ENCODE assay signal across 22 cellular contexts in the genomic region with DNA sequence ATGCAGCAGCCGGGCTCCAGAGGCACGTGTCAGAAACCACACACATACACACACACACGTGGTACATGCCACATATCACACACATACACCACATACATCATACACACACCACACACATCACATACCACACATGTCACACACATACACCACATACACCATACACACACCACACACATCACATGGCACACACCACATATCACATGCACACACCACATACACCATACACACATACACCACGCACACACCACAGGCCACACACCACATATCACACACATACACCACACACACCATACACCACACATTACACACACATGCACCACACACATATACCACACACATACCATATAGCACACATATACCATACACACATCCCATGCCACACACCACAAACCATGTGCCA.
"Had no signal": no experiment of that assay in that cellular context is flagged by ENCODE, and none has a peak within 500 bp of the region (broad histone marks: within the 10 kb centered on the region; RNA-seq: fewer than 3 reads in every experiment).

No MANE protein-coding gene starts in this region.

- H3K36me3 ChIP-seq: lower lobe of right lung, right atrium auricular region, tibial nerve had no signal

- H3K4me3 Mint-ChIP-seq: activated CD4-positive, alpha-beta memory T cell treated with anti-CD3 and anti-CD28 coated beads, Interleukin-2, amount 10 ng/mL, durations not matched to agents 7 days and 5 days; activated T-helper 17 cell treated with anti-CD3 and anti-CD28 coated beads, Interleukin-2, amount 50 U/mL, for 72 hours; nephron progenitor cell; T-cell had no signal

- H3K9me3 ChIP-seq: lower lobe of right lung, right atrium auricular region, tibial nerve had no signal

- H3K27me3 ChIP-seq: right atrium auricular region had no signal

- H3K9me3 Mint-ChIP-seq: activated CD4-positive, alpha-beta memory T cell treated with anti-CD3 and anti-CD28 coated beads, Interleukin-2, amount 10 ng/mL, durations not matched to agents 7 days and 5 days; activated T-helper 17 cell treated with anti-CD3 and anti-CD28 coated beads, Interleukin-2, amount 50 U/mL, for 72 hours; nephron progenitor cell; T-cell had no signal

- H3K27ac ChIP-seq: coronary artery, lower lobe of right lung, right atrium auricular region, tibial nerve had no signal

- H3K4me3 ChIP-seq: coronary artery, lower lobe of right lung, right atrium auricular region, tibial nerve had no signal

- H3K27ac Mint-ChIP-seq: activated CD4-positive, alpha-beta memory T cell treated with anti-CD3 and anti-CD28 coated beads, Interleukin-2, amount 10 ng/mL, durations not matched to agents 7 days and 5 days; activated T-helper 17 cell treated with anti-CD3 and anti-CD28 coated beads, Interleukin-2, amount 50 U/mL, for 72 hours; nephron progenitor cell; progenitor cell of endocrine pancreas; T-cell had no signal

- ATAC-seq: activated T-helper 17 cell treated with anti-CD3 and anti-CD28 coated beads, Interleukin-2, amount 50 U/mL, for 72 hours; left colon; stimulated activated naive CD8-positive, alpha-beta T cell treated with anti-CD3 and anti-CD28 coated beads, Interleukin-15, Interleukin-2, amounts not matched to agents 100 U/mL and 50 U/mL, for 24 hours; T-cell had no signal

- DNase-seq: activated CD4-positive, alpha-beta memory T cell treated with anti-CD3 and anti-CD28 coated beads, Interleukin-2, amount 10 ng/mL, durations not matched to agents 7 days and 5 days; activated CD4-positive, alpha-beta T cell treated with anti-CD3 and anti-CD28 coated beads for 48 hours; activated CD4-positive, CD25-positive, alpha-beta regulatory T cell; activated naive CD4-positive, alpha-beta T cell; activated T-cell treated with anti-CD3 and anti-CD28 coated beads, Interleukin-2, amount 50 U/mL, for 1 hour; aorta; foreskin melanocyte; glutamatergic neuron; hippocampal formation; islet precursor cell; left colon; lower lobe of right lung; nephron progenitor cell; stimulated activated CD4-positive, alpha-beta T cell treated with anti-CD3 and anti-CD28 coated beads, Interleukin-2, amount 100 ng/mL, for 24 hours; stimulated activated naive CD8-positive, alpha-beta T cell treated with anti-CD3 and anti-CD28 coated beads, Interleukin-15, Interleukin-2, amounts not matched to agents 100 U/mL and 50 U/mL, for 24 hours; substantia nigra; T-cell had no signal

- H3K36me3 Mint-ChIP-seq: T-cell had no signal

- H3K4me1 Mint-ChIP-seq: activated T-helper 17 cell treated with anti-CD3 and anti-CD28 coated beads, Interleukin-2, amount 50 U/mL, for 72 hours; T-cell had no signal

- H3K4me1 ChIP-seq: lower lobe of right lung, right atrium auricular region, tibial nerve had no signal
